Comparison of ENCODE assay signal across 9 cellular contexts in the genomic region with DNA sequence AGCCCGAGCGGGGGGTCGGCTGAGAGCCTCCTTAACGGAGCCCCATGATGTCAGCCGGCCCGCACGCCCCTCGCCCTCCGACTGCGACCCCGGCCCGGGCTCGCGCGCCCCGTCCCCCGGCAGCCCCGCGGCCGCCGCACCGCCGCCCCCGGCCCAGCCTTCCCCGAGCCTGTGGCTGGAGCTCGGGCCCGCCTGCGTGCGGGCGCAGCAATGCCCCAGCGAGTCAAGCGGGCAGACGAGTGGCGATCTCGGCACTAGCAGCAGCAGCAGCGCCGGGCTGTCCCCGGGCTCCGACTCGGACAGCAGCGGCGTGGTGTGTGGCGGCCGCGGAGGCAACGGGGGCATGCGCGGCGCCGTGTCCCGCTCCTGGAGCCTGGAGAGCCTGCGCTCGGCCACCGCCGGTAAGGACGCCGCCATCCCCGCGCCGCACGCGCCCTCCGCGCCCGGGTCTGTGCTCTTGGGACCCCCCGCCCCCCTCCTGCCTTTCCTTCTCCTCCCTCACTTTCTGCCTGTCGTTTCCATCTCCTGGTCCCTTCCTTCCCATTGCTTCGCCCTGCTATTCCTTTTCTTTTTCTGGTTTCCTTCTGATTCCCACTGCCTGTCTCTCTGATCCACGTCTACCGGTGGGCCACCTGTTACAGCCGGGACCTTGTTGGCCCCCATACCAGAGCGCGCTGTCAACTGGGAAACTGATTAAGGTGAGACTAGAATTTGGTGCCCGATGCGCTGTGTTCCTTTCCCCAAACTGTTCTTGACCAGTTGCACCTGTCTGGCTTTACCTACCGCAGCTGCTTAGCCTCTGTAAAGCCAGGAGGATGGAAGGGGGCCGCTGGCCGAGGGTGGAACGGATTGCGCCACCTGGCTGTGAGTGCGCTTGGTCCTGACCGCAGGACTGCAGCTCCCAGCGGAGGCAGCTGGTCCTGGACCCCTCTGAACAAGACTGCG.
A peak's percentile ranks its signal among the peaks of the same experiment; 100 is the strongest.
DNase-seq lines count a peak whose midpoint lies in the region; ATAC-seq and TF ChIP-seq lines count a peak whose summit lies in the region.
"Had no signal": no experiment of that assay in that cellular context is flagged by ENCODE, and none has a peak within 500 bp of the region (broad histone marks: within the 10 kb centered on the region; RNA-seq: fewer than 3 reads in every experiment).

No MANE protein-coding gene starts in this region.

- ATAC-seq in HG03095 (IDR thresholded peaks at IDR 0.05; ENCODE audit: unreplicated experiment) (no peak), GM19328 (IDR thresholded peaks at IDR 0.05; ENCODE audit: unreplicated experiment) (no peak), GM18858 (IDR thresholded peaks at IDR 0.05; ENCODE audit: unreplicated experiment) (no peak)

- no peak overlapping the region for H3K27ac Mint-ChIP-seq in chondrocyte (ENCODE audit: unreplicated experiment)
- no peak overlapping the region for H3K27ac Mint-ChIP-seq in nephron
- H3K27ac Mint-ChIP-seq: IgD-negative memory B cell had no signal

- H3K4me3 Mint-ChIP-seq in chondrocyte (ENCODE audit: unreplicated experiment) (peak overlapping the region; percentile 64), nephron (peak overlapping the region; percentile 85 to 92 (median 90))

- peaks cover 9% of the 10 kb centered on the region for H3K4me1 Mint-ChIP-seq in chondrocyte (ENCODE audit: low read depth)
- peaks cover 9% of the 10 kb centered on the region for H3K4me1 Mint-ChIP-seq in nephron

- H3K4me3 ChIP-seq in LNCaP clone FGC (ENCODE audit: low read depth, low read length): peak overlapping the region; percentile 25

- H3K27me3 Mint-ChIP-seq in chondrocyte (ENCODE audit: low read depth): peaks cover 63% of the 10 kb centered on the region
- peaks cover 88% of the 10 kb centered on the region for H3K27me3 Mint-ChIP-seq in nephron (ENCODE audit: low read depth)

- H3K9me3 Mint-ChIP-seq in chondrocyte (ENCODE audit: low read depth): no peaks in the 10 kb centered on the region
- peaks cover 6% of the 10 kb centered on the region for H3K9me3 Mint-ChIP-seq in nephron
- H3K9me3 Mint-ChIP-seq: IgD-negative memory B cell had no signal

- TF ChIP-seq CTCF in LNCaP clone FGC (IDR thresholded peaks at IDR 0.05; ENCODE audit: control insufficient read depth, extremely low read depth, insufficient read depth) (peak; percentile 80), chondrocyte (IDR thresholded peaks at IDR 0.05) (peak; percentile 61), nephron (IDR thresholded peaks at IDR 0.05; ENCODE audit: unreplicated experiment in 3 of 3) (peak; percentile 29 to 52 (median 42))

- H3K36me3 Mint-ChIP-seq in chondrocyte (ENCODE audit: low read depth) (peaks cover 3% of the 10 kb centered on the region), nephron (ENCODE audit: low read depth) (no peaks in the 10 kb centered on the region)
- H3K36me3 Mint-ChIP-seq: IgD-negative memory B cell had no signal

- DNase-seq in DMS79 treated with DMSO at 0.1 percent for 48 hours (lab: John Stamatoyannopoulos, UW): peak; percentile 61
- DNase-seq in LNCaP clone FGC (ENCODE audit: low read depth): peak; percentile 10
- no peak for DNase-seq in chondrocyte (ENCODE audit: low spot score)
- no peak for DNase-seq in stimulated activated CD4-positive, alpha-beta T cell treated with anti-CD3 and anti-CD28 coated beads, Interleukin-4, amount 100 ng/mL, for 4 hours

Comparison
In these comparisons a context has a peak if more than half of its experiments do, and no peak if none do; other contexts are left out.
1. DNase-seq: peak in DMS79 treated with DMSO at 0.1 percent for 48 hours (single experiment) and LNCaP clone FGC (single experiment); none in chondrocyte (single experiment) and stimulated activated CD4-positive, alpha-beta T cell treated with anti-CD3 and anti-CD28 coated beads, Interleukin-4, amount 100 ng/mL, for 4 hours (0 of 2).
2. Peak in every context shown above with its lines, with median percentiles within 50 percentile points of each other: CTCF ChIP-seq.